29 cellular contexts compared by ENCODE assay signal in genomic region chr18:22739243-22739642, GRCh38.
"Had no signal": no experiment of that assay in that cellular context is flagged by ENCODE, and none has a peak within 500 bp of the region (broad histone marks: within the 10 kb centered on the region; RNA-seq: fewer than 3 reads in every experiment).

No MANE protein-coding gene starts in this region.

- H3K36me3 Mint-ChIP-seq: brain; stimulated activated effector memory CD8-positive, alpha-beta T cell treated with anti-CD3 and anti-CD28 coated beads, Interleukin-12 subunit alpha, Interleukin-12 subunit beta, amount 100 ng/mL, for 72 hours had no signal

- FAIRE-seq: small intestine had no signal

- H3K4me1 Mint-ChIP-seq: brain; nephron progenitor cell; stimulated activated effector memory CD8-positive, alpha-beta T cell treated with anti-CD3 and anti-CD28 coated beads, Interleukin-12 subunit alpha, Interleukin-12 subunit beta, amount 100 ng/mL, for 72 hours had no signal

- H3K27me3 ChIP-seq: ascending aorta, cardiac muscle cell, gastrocnemius medialis, neutrophil, ovary, sigmoid colon, stomach, suprapubic skin, tibial artery had no signal

- H3K4me3 Mint-ChIP-seq: activated CD4-positive, alpha-beta T cell treated with anti-CD3 and anti-CD28 coated beads, Interleukin-2, amount 10 ng/mL, durations not matched to agents 7 days and 5 days; activated naive CD4-positive, alpha-beta T cell treated with anti-CD3 and anti-CD28 coated beads, Interleukin-2, amount 10 ng/mL, durations not matched to agents 7 days and 5 days; activated naive CD8-positive, alpha-beta T cell treated with anti-CD3 and anti-CD28 coated beads, Interleukin-2, amount 10 ng/mL, durations not matched to agents 7 days and 5 days; brain; effector memory CD8-positive, alpha-beta T cell; mesothelial cell of epicardium; naive B cell; nephron progenitor cell; stimulated activated effector memory CD8-positive, alpha-beta T cell treated with anti-CD3 and anti-CD28 coated beads, Interleukin-12 subunit alpha, Interleukin-12 subunit beta, amount 100 ng/mL, for 72 hours had no signal

- DNase-seq: activated CD8-positive, alpha-beta memory T cell treated with anti-CD3 and anti-CD28 coated beads for 24 hours; activated gamma-delta T cell; activated naive CD4-positive, alpha-beta T cell treated with anti-CD3 and anti-CD28 coated beads, Interleukin-2, amount 10 ng/mL, durations not matched to agents 7 days and 5 days; activated naive CD8-positive, alpha-beta T cell treated with anti-CD3 and anti-CD28 coated beads, Interleukin-2, amount 10 ng/mL, durations not matched to agents 7 days and 5 days; activated T-cell treated with anti-CD3 and anti-CD28 coated beads, Interleukin-2, amount 50 U/mL, for 1 hour; cerebellar nuclear complex; cortex of kidney; effector memory CD8-positive, alpha-beta T cell; erythroblast; gastrocnemius medialis; glutamatergic neuron; left cardiac atrium; naive B cell; nephron progenitor cell; ovary; psoas muscle; sigmoid colon; small intestine; stimulated activated CD4-positive, alpha-beta T cell treated with anti-CD3 and anti-CD28 coated beads, Interleukin-4, amount 100 ng/mL, for 24 hours; stomach; tibial artery had no signal

- H3K27ac ChIP-seq: cardiac muscle cell, gastrocnemius medialis, neutrophil, ovary, psoas muscle, sigmoid colon, stomach, suprapubic skin had no signal

- H3K36me3 ChIP-seq: ascending aorta, cardiac muscle cell, gastrocnemius medialis, neutrophil, ovary, sigmoid colon, stomach, suprapubic skin, tibial artery had no signal

- H3K4me1 ChIP-seq: gastrocnemius medialis, psoas muscle, sigmoid colon, suprapubic skin had no signal

- H3K27ac Mint-ChIP-seq: activated CD4-positive, alpha-beta T cell treated with anti-CD3 and anti-CD28 coated beads, Interleukin-2, amount 10 ng/mL, durations not matched to agents 7 days and 5 days; activated naive CD4-positive, alpha-beta T cell treated with anti-CD3 and anti-CD28 coated beads, Interleukin-2, amount 10 ng/mL, durations not matched to agents 7 days and 5 days; activated naive CD8-positive, alpha-beta T cell treated with anti-CD3 and anti-CD28 coated beads, Interleukin-2, amount 10 ng/mL, durations not matched to agents 7 days and 5 days; mesothelial cell of epicardium; nephron progenitor cell; stimulated activated effector memory CD8-positive, alpha-beta T cell treated with anti-CD3 and anti-CD28 coated beads, Interleukin-12 subunit alpha, Interleukin-12 subunit beta, amount 100 ng/mL, for 72 hours had no signal

- H3K4me3 ChIP-seq: ascending aorta, cardiac muscle cell, gastrocnemius medialis, ovary, psoas muscle, sigmoid colon, stomach, suprapubic skin, tibial artery had no signal

- ATAC-seq: effector memory CD8-positive, alpha-beta T cell; gastrocnemius medialis; left cardiac atrium; psoas muscle; stimulated activated effector memory CD8-positive, alpha-beta T cell treated with anti-CD3 and anti-CD28 coated beads, Interleukin-12 subunit alpha, Interleukin-12 subunit beta, amount 100 ng/mL, for 72 hours had no signal

- H3K9me3 Mint-ChIP-seq: effector memory CD8-positive, alpha-beta T cell; stimulated activated effector memory CD8-positive, alpha-beta T cell treated with anti-CD3 and anti-CD28 coated beads, Interleukin-12 subunit alpha, Interleukin-12 subunit beta, amount 100 ng/mL, for 72 hours had no signal
